Comparison of ENCODE assay signal across 9 cellular contexts in genomic region chr7:24290004-24290641, GRCh38. TPM values are rescaled to one million over a fixed set of nuclear protein-coding genes. Genes with fewer than 3 reads are reported as not detected.
DNase-seq lines count a peak whose midpoint lies in the region; ATAC-seq and TF ChIP-seq lines count a peak whose summit lies in the region.
"Had no signal": no experiment of that assay in that cellular context is flagged by ENCODE, and none has a peak within 500 bp of the region (broad histone marks: within the 10 kb centered on the region; RNA-seq: fewer than 3 reads in every experiment).

No MANE protein-coding gene starts in this region.

- no peaks in the 10 kb centered on the region for H3K36me3 Mint-ChIP-seq in osteocyte (ENCODE audit: unreplicated experiment)

- peak; percentile 98 for ATAC-seq in GM18520 (IDR thresholded peaks at IDR 0.05; ENCODE audit: unreplicated experiment)
- peak; percentile 100 for ATAC-seq in HG02885 (IDR thresholded peaks at IDR 0.05; ENCODE audit: poor library complexity, unreplicated experiment)

- H3K4me2 ChIP-seq in BLaER1 treated with 17β-estradiol and CSF1 and Interleukin-3, amounts not matched to agents 10 nM and 100 nM = peak overlapping the region; percentile 23 to 70 (median 54); a peak in 21 of 22 replicates

- H3K27me3 ChIP-seq in BLaER1 treated with 17β-estradiol and CSF1 and Interleukin-3, amounts not matched to agents 10 nM and 100 nM = peaks cover 9 to 26% (median 14%) of the 10 kb centered on the region in 11 experiments
- peaks cover 0 to 53% (median 1%) of the 10 kb centered on the region in 4 donors for H3K27me3 ChIP-seq in esophagus squamous epithelium

- H3K36me3 ChIP-seq in BLaER1 treated with 17β-estradiol and CSF1 and Interleukin-3, amounts not matched to agents 10 nM and 100 nM = peaks cover 0 to 25% (median 7%) of the 10 kb centered on the region in 11 experiments; a peak in 9 of 22 replicates
- no peaks in the 10 kb centered on the region for H3K36me3 ChIP-seq in esophagus squamous epithelium

- H3K9me3 Mint-ChIP-seq in osteocyte (ENCODE audit: unreplicated experiment) = no peaks in the 10 kb centered on the region

- 22 to 30% methylated on average over 4 of the region's 5 CpGs for WGBS in esophagus squamous epithelium, 2 donors

- H3K27ac ChIP-seq in BLaER1 treated with 17β-estradiol and CSF1 and Interleukin-3, amounts not matched to agents 10 nM and 100 nM = no peak overlapping the region
- no peak overlapping the region for H3K27ac ChIP-seq in esophagus squamous epithelium
- H3K27ac ChIP-seq: SK-N-MC had no signal

- H3K4me1 ChIP-seq in BLaER1 treated with 17β-estradiol and CSF1 and Interleukin-3, amounts not matched to agents 10 nM and 100 nM = peaks cover 8 to 44% (median 28%) of the 10 kb centered on the region in 10 experiments
- peaks cover 0 to 2% (median 0%) of the 10 kb centered on the region in 3 donors for H3K4me1 ChIP-seq in esophagus squamous epithelium

- H3K27ac Mint-ChIP-seq in osteocyte (ENCODE audit: unreplicated experiment) = no peak overlapping the region

- DNase-seq in NCI-H1436 (lab: John Stamatoyannopoulos, UW) = peak; percentile 69
- DNase-seq in UCSD-AML1 (lab: John Stamatoyannopoulos, UW; ENCODE audit: unreplicated experiment) = peak; percentile 5
- peak; percentile 40 for DNase-seq in epithelial cell of proximal tubule (ENCODE audit: low read depth)
- DNase-seq in osteocyte (ENCODE audit: extremely low spot score, unreplicated experiment) = no peak
- no peak for DNase-seq in esophagus squamous epithelium (lab: John Stamatoyannopoulos, UW)

- intact Hi-C loops in esophagus squamous epithelium (cut with DNase I) = no loop called here

- peaks cover 0 to 33% (median 6%) of the 10 kb centered on the region in 11 experiments; a peak in 7 of 22 replicates for H4K20me1 ChIP-seq in BLaER1 treated with 17β-estradiol and CSF1 and Interleukin-3, amounts not matched to agents 10 nM and 100 nM

- H3K9ac ChIP-seq in BLaER1 treated with 17β-estradiol and CSF1 and Interleukin-3, amounts not matched to agents 10 nM and 100 nM = no peak overlapping the region

- no peak overlapping the region for H3K4me3 Mint-ChIP-seq in osteocyte (ENCODE audit: unreplicated experiment)

- H3K27me3 Mint-ChIP-seq in osteocyte (ENCODE audit: unreplicated experiment) = peaks cover 26% of the 10 kb centered on the region

- H3K4me1 Mint-ChIP-seq in osteocyte (ENCODE audit: unreplicated experiment) = no peaks in the 10 kb centered on the region

- H3K9me3 ChIP-seq in BLaER1 treated with 17β-estradiol and CSF1 and Interleukin-3, amounts not matched to agents 10 nM and 100 nM (replicated peaks in 1 of 11) = no peaks in the 10 kb centered on the region
- H3K9me3 ChIP-seq in esophagus squamous epithelium = no peaks in the 10 kb centered on the region

- TF ChIP-seq CTCF in epithelial cell of proximal tubule (conservative IDR thresholded peaks at IDR 0.05; ENCODE audit: low read depth, low read length) (peak; percentile 75), osteocyte (IDR thresholded peaks at IDR 0.05) (peak; percentile 33), esophagus squamous epithelium (IDR thresholded peaks at IDR 0.05) (peak in 2 of 6 experiments; percentile 28 to 34)

- no peak for TF ChIP-seq POLR2A in esophagus squamous epithelium (IDR thresholded peaks at IDR 0.05)

- H3K4me3 ChIP-seq in BLaER1 treated with 17β-estradiol and CSF1 and Interleukin-3, amounts not matched to agents 10 nM and 100 nM = no peak overlapping the region
- H3K4me3 ChIP-seq in epithelial cell of proximal tubule (ENCODE audit: low read depth, low read length) (no peak overlapping the region), esophagus squamous epithelium (no peak overlapping the region)
- H3K4me3 ChIP-seq: SK-N-MC had no signal

RNA-seq across cellular contexts. Expression of gene NPY, which starts 6.1 kb away (rescaled TPM):
- total RNA-seq in epithelial cell of proximal tubule = 0.43 TPM in 1 of 2 replicates, not detected in the other
- total RNA-seq in osteocyte = not detected in 2 replicates
- not detected for total RNA-seq in esophagus squamous epithelium

Comparison
In these comparisons a context has a peak if more than half of its experiments do, and no peak if none do; other contexts are left out.
1. DNase-seq: peak in NCI-H1436 (single experiment), UCSD-AML1 (single experiment) and epithelial cell of proximal tubule (single experiment); none in osteocyte (single experiment) and esophagus squamous epithelium (single experiment).